ENCODE assay signal across 28 cellular contexts in the genomic region with DNA sequence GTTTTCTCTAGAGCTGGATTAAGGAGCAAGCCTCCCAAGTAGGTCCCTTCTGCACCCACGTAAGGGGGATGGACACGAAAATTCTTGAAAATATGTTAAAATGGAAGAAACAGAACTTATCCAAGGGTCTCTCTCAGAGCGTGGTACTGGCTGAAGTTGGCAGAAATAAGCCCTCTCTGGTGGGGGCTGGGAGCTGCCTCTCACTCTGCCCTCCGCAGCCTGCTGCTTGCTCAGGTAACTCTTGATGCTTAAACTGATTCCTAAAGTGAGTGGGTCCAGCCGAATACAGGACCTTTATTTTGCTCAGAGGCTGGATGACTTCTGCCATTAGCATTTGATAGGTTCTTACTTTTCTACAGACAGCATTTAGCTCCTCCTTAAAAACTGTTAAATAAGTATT.
DNase-seq lines count a peak whose midpoint lies in the region; ATAC-seq and TF ChIP-seq lines count a peak whose summit lies in the region.
"Had no signal": no experiment of that assay in that cellular context is flagged by ENCODE, and none has a peak within 500 bp of the region (broad histone marks: within the 10 kb centered on the region; RNA-seq: fewer than 3 reads in every experiment).

No MANE protein-coding gene starts in this region.

- CTCF ChIA-PET in SK-N-SH (lab: Yijun Ruan, JAX) = interaction anchor here (1.6 kb wide), 1 partner anchor 20 kb away, joined by 3 read pairs; no protein-coding TSS in a partner anchor
- CTCF ChIA-PET in activated naive CD4-positive, alpha-beta T cell treated with anti-CD3 and anti-CD28 coated beads for 36 hours (lab: Charles Lee) = no interaction called here

- H3K27ac ChIP-seq in SK-N-SH (ENCODE audit: low read depth in 2 of 2, low read length in 1 of 2) (no peak overlapping the region), OCI-LY3 (ENCODE audit: low read length) (peak overlapping the region; percentile 54; the same call in 1 of the 2 replicates)
- H3K27ac ChIP-seq: 22Rv1, C4-2B, SJSA1 had no signal

- no peak overlapping the region for H3K4me3 Mint-ChIP-seq in activated naive CD4-positive, alpha-beta T cell treated with anti-CD3 and anti-CD28 coated beads for 36 hours
- H3K4me3 Mint-ChIP-seq: B cell; CD8-positive, alpha-beta T cell; IgD-negative memory B cell had no signal

- peaks cover 14% of the 10 kb centered on the region for H3K9me3 Mint-ChIP-seq in activated naive CD4-positive, alpha-beta T cell treated with anti-CD3 and anti-CD28 coated beads for 36 hours

- H3K4me2 ChIP-seq in SK-N-SH (no peak overlapping the region), OCI-LY3 (ENCODE audit: low read length) (peak overlapping the region; percentile 27; the same call in 1 of the 2 replicates)

- H3K27me3 ChIP-seq in SK-N-SH (ENCODE audit: insufficient read depth) (no peaks in the 10 kb centered on the region), OCI-LY3 (ENCODE audit: low read depth, low read length) (no peaks in the 10 kb centered on the region)
- H3K27me3 ChIP-seq: SJSA1 had no signal

- H3K27me3 Mint-ChIP-seq in activated naive CD4-positive, alpha-beta T cell treated with anti-CD3 and anti-CD28 coated beads for 36 hours (ENCODE audit: low read depth) = peaks cover 2% of the 10 kb centered on the region
- H3K27me3 Mint-ChIP-seq: B cell, IgD-negative memory B cell had no signal

- H2AFZ ChIP-seq in SK-N-SH (ENCODE audit: low read depth) = no peak overlapping the region
- peak overlapping the region; percentile 39; the same call in 1 of the 2 replicates for H2AFZ ChIP-seq in OCI-LY3 (ENCODE audit: low read depth, low read length)

- TF ChIP-seq EP300 in SK-N-SH (IDR thresholded peaks at IDR 0.05; ENCODE audit: borderline replicate concordance in 1 of 2, low read depth in 1 of 2, low read length in 1 of 2) = no peak

- H3K36me3 Mint-ChIP-seq in activated naive CD4-positive, alpha-beta T cell treated with anti-CD3 and anti-CD28 coated beads for 36 hours (ENCODE audit: low read depth) = no peaks in the 10 kb centered on the region
- H3K36me3 Mint-ChIP-seq: CD8-positive, alpha-beta T cell had no signal

- H3K4me3 ChIP-seq in SK-N-SH (ENCODE audit: low read depth in 2 of 2, low read length in 1 of 2) (no peak overlapping the region), OCI-LY3 (ENCODE audit: low read length) (no peak overlapping the region)
- H3K4me3 ChIP-seq: SJSA1 had no signal

- no peaks in the 10 kb centered on the region for H3K4me1 ChIP-seq in SK-N-SH (ENCODE audit: control insufficient read depth in 1 of 2, insufficient read depth in 2 of 2, low read depth in 1 of 2, low read length in 1 of 2)
- peaks cover 11% of the 10 kb centered on the region for H3K4me1 ChIP-seq in OCI-LY3 (ENCODE audit: low read length)
- H3K4me1 ChIP-seq: SJSA1 had no signal

- ATAC-seq in SK-N-SH treated with all-trans-retinoic acid at 6 μM for 48 hours (no peak), HG02610 (IDR thresholded peaks at IDR 0.05; ENCODE audit: unreplicated experiment) (peak; percentile 18), left colon (no peak), HG02840 (IDR thresholded peaks at IDR 0.05; ENCODE audit: low FRiP score, unreplicated experiment) (no peak)
- ATAC-seq: CD8-positive, alpha-beta T cell; HCT116 had no signal

- no peaks in the 10 kb centered on the region for H3K9me2 ChIP-seq in SK-N-SH

- H3K36me3 ChIP-seq in SK-N-SH (replicated peaks in 1 of 2; ENCODE audit: control insufficient read depth in 1 of 2, insufficient read depth in 2 of 2, low read length in 1 of 2) = no peaks in the 10 kb centered on the region
- peaks cover 4% of the 10 kb centered on the region for H3K36me3 ChIP-seq in OCI-LY3 (replicated peaks; ENCODE audit: low read depth, low read length)
- H3K36me3 ChIP-seq: SJSA1 had no signal

- H3K9ac ChIP-seq in SK-N-SH (no peak overlapping the region), OCI-LY3 (ENCODE audit: low read length) (no peak overlapping the region)

- H4K20me1 ChIP-seq in SK-N-SH (ENCODE audit: insufficient read depth) (no peaks in the 10 kb centered on the region), OCI-LY3 (ENCODE audit: insufficient read depth, low read length) (no peaks in the 10 kb centered on the region)

- no peaks in the 10 kb centered on the region for H3F3A ChIP-seq in SK-N-SH (replicated peaks; ENCODE audit: insufficient read depth)

- 11% methylated on average over 5 of the region's 5 CpGs for WGBS in SK-N-SH (ENCODE audit: low lambda C conversion rate)

- no peaks in the 10 kb centered on the region for H3K4me1 Mint-ChIP-seq in activated naive CD4-positive, alpha-beta T cell treated with anti-CD3 and anti-CD28 coated beads for 36 hours (ENCODE audit: low read depth)
- H3K4me1 Mint-ChIP-seq: B cell had no signal

- TF ChIP-seq CTCF in SK-N-SH (IDR thresholded peaks at IDR 0.05) (no peak), OCI-LY3 (IDR thresholded peaks at IDR 0.05; ENCODE audit: low read depth, low read length) (no peak)

- H3K9me3 ChIP-seq in SK-N-SH (no peaks in the 10 kb centered on the region), OCI-LY3 (ENCODE audit: insufficient read depth, low read length) (no peaks in the 10 kb centered on the region)
- H3K9me3 ChIP-seq: SJSA1 had no signal

- no peak overlapping the region for H3K27ac Mint-ChIP-seq in activated naive CD4-positive, alpha-beta T cell treated with anti-CD3 and anti-CD28 coated beads for 36 hours
- H3K27ac Mint-ChIP-seq: B cell; CD8-positive, alpha-beta T cell; IgD-negative memory B cell had no signal

- POLR2A ChIA-PET in SK-N-SH (lab: Yijun Ruan, JAX) = no interaction called here

- DNase-seq in SK-N-SH = no peak
- DNase-seq in left colon = no peak
- no peak for DNase-seq in activated naive CD4-positive, alpha-beta T cell treated with anti-CD3 and anti-CD28 coated beads for 36 hours
- DNase-seq in NOMO-1 (lab: John Stamatoyannopoulos, UW; ENCODE audit: unreplicated experiment in 2 of 2) = no peak
- DNase-seq: CD8-positive, alpha-beta T cell; DMS 273 treated with DMSO at 0.1 percent for 48 hours; DMS79; EL; GDM1; GOT3; NCI-H1092; NCI-H146; NCI-H1930; NCI-H2107; NCI-H524; NCI-H748 treated with DMSO at 0.1 percent for 48 hours; Right ventricle myocardium superior; T-helper 1 cell had no signal

- intact Hi-C loops in left colon (cut with DNase I, micrococcal nuclease) = no loop called here
- intact Hi-C loops in activated naive CD4-positive, alpha-beta T cell treated with anti-CD3 and anti-CD28 coated beads for 36 hours (cut with micrococcal nuclease) = no loop called here

- TF ChIP-seq RAD21 in SK-N-SH (IDR thresholded peaks at IDR 0.05; ENCODE audit: low read length) = no peak

- H3K79me2 ChIP-seq in SK-N-SH (ENCODE audit: insufficient read depth) = no peaks in the 10 kb centered on the region
- no peaks in the 10 kb centered on the region for H3K79me2 ChIP-seq in OCI-LY3 (ENCODE audit: low read length)

TF ChIP-seq in SK-N-SH, 30 proteins besides CTCF, POLR2A, EP300 and RAD21:
- TF ChIP-seq ELF1 (IDR thresholded peaks at IDR 0.05) (0 out of 2 replicates have a peak, but pooled peaks have one; percentile 1), NRF1 (IDR thresholded peaks at IDR 0.05; ENCODE audit: low read depth, low read length) (no peak)

TF ChIP-seq in SK-N-SH treated with all-trans-retinoic acid at 6 μM for 48 hours, 23 proteins besides CTCF, POLR2A, EP300 and RAD21:
- TF ChIP-seq ZNF70 (CRISPR knock-in tag; IDR thresholded peaks at IDR 0.05) = no peak
- no peak for TF ChIP-seq TSHZ2 (CRISPR knock-in tag; IDR thresholded peaks at IDR 0.05)
- no peak for TF ChIP-seq ARNTL (CRISPR knock-in tag; IDR thresholded peaks at IDR 0.05; ENCODE audit: borderline replicate concordance, low read depth)
- TF ChIP-seq ZNF8 (CRISPR knock-in tag; IDR thresholded peaks at IDR 0.05) = no peak
- no peak for TF ChIP-seq ZNF565 (CRISPR knock-in tag; conservative IDR thresholded peaks at IDR 0.05; ENCODE audit: low read depth)
- TF ChIP-seq, protein P1, sequence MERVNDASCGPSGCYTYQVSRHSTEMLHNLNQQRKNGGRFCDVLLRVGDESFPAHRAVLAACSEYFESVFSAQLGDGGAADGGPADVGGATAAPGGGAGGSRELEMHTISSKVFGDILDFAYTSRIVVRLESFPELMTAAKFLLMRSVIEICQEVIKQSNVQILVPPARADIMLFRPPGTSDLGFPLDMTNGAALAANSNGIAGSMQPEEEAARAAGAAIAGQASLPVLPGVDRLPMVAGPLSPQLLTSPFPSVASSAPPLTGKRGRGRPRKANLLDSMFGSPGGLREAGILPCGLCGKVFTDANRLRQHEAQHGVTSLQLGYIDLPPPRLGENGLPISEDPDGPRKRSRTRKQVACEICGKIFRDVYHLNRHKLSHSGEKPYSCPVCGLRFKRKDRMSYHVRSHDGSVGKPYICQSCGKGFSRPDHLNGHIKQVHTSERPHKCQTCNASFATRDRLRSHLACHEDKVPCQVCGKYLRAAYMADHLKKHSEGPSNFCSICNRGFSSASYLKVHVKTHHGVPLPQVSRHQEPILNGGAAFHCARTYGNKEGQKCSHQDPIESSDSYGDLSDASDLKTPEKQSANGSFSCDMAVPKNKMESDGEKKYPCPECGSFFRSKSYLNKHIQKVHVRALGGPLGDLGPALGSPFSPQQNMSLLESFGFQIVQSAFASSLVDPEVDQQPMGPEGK (CRISPR knock-in tag; IDR thresholded peaks at IDR 0.05; ENCODE audit: borderline replicate concordance) = no peak
- TF ChIP-seq ISL1 (CRISPR knock-in tag; IDR thresholded peaks at IDR 0.05) = no peak
- TF ChIP-seq OSR1 (CRISPR knock-in tag; IDR thresholded peaks at IDR 0.05) = no peak
